11 cellular contexts compared by ENCODE assay signal in genomic region chr7:114825423-114825951, GRCh38.
DNase-seq lines count a peak whose midpoint lies in the region; ATAC-seq lines count a peak whose summit lies in the region.
"Had no signal": no experiment of that assay in that cellular context is flagged by ENCODE, and none has a peak within 500 bp of the region (broad histone marks: within the 10 kb centered on the region; RNA-seq: fewer than 3 reads in every experiment).

No MANE protein-coding gene starts in this region.

- peak; percentile 74 for ATAC-seq in stimulated activated naive CD8-positive, alpha-beta T cell treated with anti-CD3 and anti-CD28 coated beads, Interleukin-15, amount 100 ng/mL, for 72 hours

- no peaks in the 10 kb centered on the region for H3K27me3 Mint-ChIP-seq in stimulated activated naive CD8-positive, alpha-beta T cell treated with anti-CD3 and anti-CD28 coated beads, Interleukin-15, amount 100 ng/mL, for 72 hours

- H3K4me1 Mint-ChIP-seq in stimulated activated naive CD8-positive, alpha-beta T cell treated with anti-CD3 and anti-CD28 coated beads, Interleukin-15, amount 100 ng/mL, for 72 hours: peaks cover 20% of the 10 kb centered on the region

- H3K27ac Mint-ChIP-seq in stimulated activated naive CD8-positive, alpha-beta T cell treated with anti-CD3 and anti-CD28 coated beads, Interleukin-15, amount 100 ng/mL, for 72 hours: peak overlapping the region in 1 of 2 donors; percentile 85

- H3K9me3 Mint-ChIP-seq in stimulated activated naive CD8-positive, alpha-beta T cell treated with anti-CD3 and anti-CD28 coated beads, Interleukin-15, amount 100 ng/mL, for 72 hours: peaks cover 11 to 28% of the 10 kb centered on the region in 2 donors

- in situ Hi-C loops in G401 (cut with HindIII; ENCODE audit: low sequenced_read_pairs): no loop called here

- peak overlapping the region in 1 of 2 donors; percentile 31 for H3K4me3 Mint-ChIP-seq in stimulated activated naive CD8-positive, alpha-beta T cell treated with anti-CD3 and anti-CD28 coated beads, Interleukin-15, amount 100 ng/mL, for 72 hours

- DNase-seq in activated effector memory CD4-positive, alpha-beta T cell treated with anti-CD3 and anti-CD28 coated beads, Interleukin-2, amount 50 U/mL, for 16 hours: peak; percentile 72
- DNase-seq in activated effector memory CD4-positive, alpha-beta T cell treated with Interleukin-2 at 50 U/mL for 16 hours: no peak
- peak; percentile 9 to 59 for DNase-seq in activated CD4-positive, alpha-beta T cell treated with anti-CD3 and anti-CD28 coated beads, Interleukin-2, amount 50 U/mL, for 24 hours (ENCODE audit: low read depth in 1 of 2, low spot score in 1 of 2)
- DNase-seq in iPS-NIHi11 (ENCODE audit: low spot score) (peak; percentile 57), G401 (ENCODE audit: low spot score) (no peak), H4 (ENCODE audit: low spot score) (no peak)
- peak; percentile 5 to 51 for DNase-seq in stimulated activated naive CD8-positive, alpha-beta T cell treated with anti-CD3 and anti-CD28 coated beads, Interleukin-15, amount 100 ng/mL, for 72 hours
- no peak for DNase-seq in NK-92 treated with Interleukin-12 subunit alpha and Interleukin-12 subunit beta, amount 100 ng/mL, for 24 hours (lab: John Stamatoyannopoulos, UW)
- DNase-seq: GF-D8, T1000, thyroid gland had no signal

Comparison
In these comparisons a context has a peak if more than half of its experiments do, and no peak if none do; other contexts are left out.
1. DNase-seq: peak in activated effector memory CD4-positive, alpha-beta T cell treated with anti-CD3 and anti-CD28 coated beads, Interleukin-2, amount 50 U/mL, for 16 hours (single experiment), activated CD4-positive, alpha-beta T cell treated with anti-CD3 and anti-CD28 coated beads, Interleukin-2, amount 50 U/mL, for 24 hours (2 of 2), iPS-NIHi11 (single experiment) and stimulated activated naive CD8-positive, alpha-beta T cell treated with anti-CD3 and anti-CD28 coated beads, Interleukin-15, amount 100 ng/mL, for 72 hours (2 of 2); none in activated effector memory CD4-positive, alpha-beta T cell treated with Interleukin-2 at 50 U/mL for 16 hours (single experiment), NK-92 treated with Interleukin-12 subunit alpha and Interleukin-12 subunit beta, amount 100 ng/mL, for 24 hours (single experiment), G401 (single experiment) and H4 (single experiment).